In the genomic region with DNA sequence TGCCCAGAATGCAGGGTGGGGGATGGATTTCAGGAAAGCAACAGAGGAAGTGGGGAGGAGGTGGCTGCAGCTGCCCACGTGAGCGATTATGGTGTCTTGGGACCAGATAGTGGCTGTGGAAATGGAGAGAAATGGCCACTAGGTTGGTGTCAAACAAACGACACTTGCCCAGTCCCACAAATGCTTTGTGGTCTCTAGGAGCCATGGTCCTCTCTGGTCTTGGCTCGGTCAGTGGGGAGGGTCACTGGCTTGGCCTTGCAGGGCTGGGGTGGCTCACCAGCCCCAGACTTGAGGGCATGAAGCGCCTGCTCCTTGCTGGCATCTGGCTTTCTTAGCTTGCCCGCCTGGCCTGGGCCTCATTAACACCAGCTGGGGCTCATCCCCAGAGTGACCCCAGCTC, we compare ENCODE assay signal across 21 cellular contexts. TPM values are rescaled to one million over a fixed set of nuclear protein-coding genes. Genes with fewer than 3 reads are reported as not detected.
DNase-seq lines count a peak whose midpoint lies in the region; ATAC-seq and TF ChIP-seq lines count a peak whose summit lies in the region.
"Had no signal": no experiment of that assay in that cellular context is flagged by ENCODE, and none has a peak within 500 bp of the region (broad histone marks: within the 10 kb centered on the region; RNA-seq: fewer than 3 reads in every experiment).

No MANE protein-coding gene starts in this region.

- H2BK12ac ChIP-seq in mesenchymal stem cell (ENCODE audit: low read length in 2 of 2): no peak overlapping the region

- H2BK5ac ChIP-seq in mesenchymal stem cell (ENCODE audit: low read depth, low read length, poor library complexity, severe bottlenecking): no peak overlapping the region

- H3K36me3 ChIP-seq in BLaER1 treated with 17β-estradiol and CSF1 and Interleukin-3, amounts not matched to agents 10 nM and 100 nM: no peaks in the 10 kb centered on the region
- H3K36me3 ChIP-seq in WERI-Rb-1 (no peaks in the 10 kb centered on the region), mesenchymal stem cell (ENCODE audit: control insufficient read depth in 1 of 2, insufficient read depth in 2 of 2, low read depth in 1 of 2, low read length in 2 of 2) (peaks cover 0 to 45% of the 10 kb centered on the region in 2 experiments), psoas muscle (ENCODE audit: insufficient read depth in 1 of 2, low read depth in 1 of 2) (peaks cover 0 to 64% of the 10 kb centered on the region in 2 donors)

- no peak overlapping the region for H3K18ac ChIP-seq in mesenchymal stem cell (ENCODE audit: low read depth in 1 of 2, low read length in 2 of 2)

- peak overlapping the region; percentile 46 for H2AK5ac ChIP-seq in mesenchymal stem cell (ENCODE audit: low read length, severe bottlenecking)

- TF ChIP-seq CTCF in WERI-Rb-1 (IDR thresholded peaks at IDR 0.05; ENCODE audit: low read depth, low read length) (no peak), psoas muscle (IDR thresholded peaks at IDR 0.05) (no peak), osteocyte (IDR thresholded peaks at IDR 0.05) (no peak)

- no peak for DNase-seq in WERI-Rb-1
- DNase-seq in mesenchymal stem cell: no peak
- DNase-seq in psoas muscle: no peak
- DNase-seq in osteocyte (ENCODE audit: extremely low spot score, unreplicated experiment): no peak
- no peak for DNase-seq in activated CD4-positive, alpha-beta T cell treated with anti-CD3 and anti-CD28 coated beads, Interleukin-2, amount 50 U/mL, for 1 hour
- DNase-seq in H4 (ENCODE audit: low spot score): no peak
- DNase-seq: AML-193; CD4-positive, alpha-beta memory T cell; DND-41; GDM1; GM23248; HFFc6; MM.1S; NCI-H1417; NCI-H1930; NCI-H774; Right ventricle myocardium superior had no signal

- H3K27ac Mint-ChIP-seq in osteocyte (ENCODE audit: unreplicated experiment): no peak overlapping the region
- H3K27ac Mint-ChIP-seq: HFFc6 had no signal

- H3K4ac ChIP-seq in mesenchymal stem cell (ENCODE audit: low read depth in 1 of 2, low read length in 2 of 2): no peak overlapping the region

- H3K9me3 Mint-ChIP-seq in osteocyte (ENCODE audit: unreplicated experiment): no peaks in the 10 kb centered on the region
- H3K9me3 Mint-ChIP-seq: CD4-positive, alpha-beta memory T cell; HFFc6 had no signal

- no peak overlapping the region for H3K4me3 Mint-ChIP-seq in osteocyte (ENCODE audit: unreplicated experiment)
- H3K4me3 Mint-ChIP-seq: CD4-positive, alpha-beta memory T cell; HFFc6 had no signal

- no peaks in the 10 kb centered on the region for H3K36me3 Mint-ChIP-seq in osteocyte (ENCODE audit: unreplicated experiment)
- H3K36me3 Mint-ChIP-seq: CD4-positive, alpha-beta memory T cell had no signal

- H3K4me2 ChIP-seq in BLaER1 treated with 17β-estradiol and CSF1 and Interleukin-3, amounts not matched to agents 10 nM and 100 nM: peak overlapping the region; percentile 50 to 81 (median 69)
- no peak overlapping the region for H3K4me2 ChIP-seq in mesenchymal stem cell (ENCODE audit: low read length, poor library complexity, severe bottlenecking)
- H3K4me2 ChIP-seq: KMS-11 had no signal

- H2BK15ac ChIP-seq in mesenchymal stem cell (ENCODE audit: low read depth, poor library complexity, severe bottlenecking): no peak overlapping the region

- no peak for ATAC-seq in psoas muscle
- no peak for ATAC-seq in GM21576 (IDR thresholded peaks at IDR 0.05; ENCODE audit: unreplicated experiment)
- ATAC-seq: Panc1 had no signal

- no peak overlapping the region for H3K9ac ChIP-seq in BLaER1 treated with 17β-estradiol and CSF1 and Interleukin-3, amounts not matched to agents 10 nM and 100 nM
- no peak overlapping the region for H3K9ac ChIP-seq in mesenchymal stem cell (ENCODE audit: low read length)
- H3K9ac ChIP-seq: GM23248, KMS-11 had no signal

- H4K20me1 ChIP-seq in BLaER1 treated with 17β-estradiol and CSF1 and Interleukin-3, amounts not matched to agents 10 nM and 100 nM: peaks cover 0 to 16% (median 0%) of the 10 kb centered on the region in 11 experiments; a peak in 2 of 22 replicates

- no peak overlapping the region for H3K14ac ChIP-seq in mesenchymal stem cell (ENCODE audit: low read length in 2 of 2)

- H3K4me3 ChIP-seq in BLaER1 treated with 17β-estradiol and CSF1 and Interleukin-3, amounts not matched to agents 10 nM and 100 nM: no peak overlapping the region
- H3K4me3 ChIP-seq in WERI-Rb-1 (ENCODE audit: low read depth, low read length) (no peak overlapping the region), mesenchymal stem cell (ENCODE audit: insufficient read depth in 1 of 2, low read depth in 1 of 2, low read length in 2 of 2) (no peak overlapping the region), psoas muscle (peak overlapping the region; percentile 60)
- H3K4me3 ChIP-seq: GM23248 had no signal

- H3K23ac ChIP-seq in mesenchymal stem cell (ENCODE audit: low read length in 2 of 2): no peak overlapping the region

- H3K27me3 Mint-ChIP-seq in osteocyte (ENCODE audit: unreplicated experiment): peaks cover 2% of the 10 kb centered on the region

- H4K91ac ChIP-seq in mesenchymal stem cell (ENCODE audit: low read length): no peak overlapping the region

- no peak overlapping the region for H4K8ac ChIP-seq in mesenchymal stem cell (ENCODE audit: low read length)

- H2AFZ ChIP-seq in mesenchymal stem cell (ENCODE audit: low read depth, low read length): no peak overlapping the region
- H2AFZ ChIP-seq: GM23248 had no signal

- peaks cover 11 to 27% (median 20%) of the 10 kb centered on the region in 10 experiments for H3K4me1 ChIP-seq in BLaER1 treated with 17β-estradiol and CSF1 and Interleukin-3, amounts not matched to agents 10 nM and 100 nM
- H3K4me1 ChIP-seq in mesenchymal stem cell (ENCODE audit: control insufficient read depth, insufficient read depth, low read depth, low read length) (peaks cover 46% of the 10 kb centered on the region), psoas muscle (peaks cover 76% of the 10 kb centered on the region)

- H3K79me1 ChIP-seq in mesenchymal stem cell (replicated peaks; ENCODE audit: low read length, poor library complexity, severe bottlenecking): peaks cover 3% of the 10 kb centered on the region

- H3K27ac ChIP-seq in BLaER1 treated with 17β-estradiol and CSF1 and Interleukin-3, amounts not matched to agents 10 nM and 100 nM: peak overlapping the region in 1 of 11 experiments; percentile 20; a peak in 1 of 22 replicates
- peak overlapping the region; percentile 60 for H3K27ac ChIP-seq in WERI-Rb-1
- H3K27ac ChIP-seq in mesenchymal stem cell (ENCODE audit: low read length, poor library complexity, severe bottlenecking): peak overlapping the region; percentile 61
- peak overlapping the region; percentile 92 for H3K27ac ChIP-seq in psoas muscle
- H3K27ac ChIP-seq: GM23248, KMS-11 had no signal

- H3K9me3 ChIP-seq in BLaER1 treated with 17β-estradiol and CSF1 and Interleukin-3, amounts not matched to agents 10 nM and 100 nM (replicated peaks in 1 of 11): no peaks in the 10 kb centered on the region
- H3K9me3 ChIP-seq in WERI-Rb-1 (ENCODE audit: severe bottlenecking): no peaks in the 10 kb centered on the region
- no peaks in the 10 kb centered on the region for H3K9me3 ChIP-seq in mesenchymal stem cell (ENCODE audit: control insufficient read depth, low read length)
- H3K9me3 ChIP-seq in psoas muscle: no peaks in the 10 kb centered on the region

- WGBS in mesenchymal stem cell: 79% methylated on average over 6 of the region's 6 CpGs
- 29 to 55% (median 36%) methylated on average over 6 of the region's 6 CpGs for WGBS in psoas muscle, 3 donors

- H3K27me3 ChIP-seq in BLaER1 treated with 17β-estradiol and CSF1 and Interleukin-3, amounts not matched to agents 10 nM and 100 nM: peaks cover 0 to 4% (median 0%) of the 10 kb centered on the region in 11 experiments; a peak in 3 of 22 replicates
- H3K27me3 ChIP-seq in WERI-Rb-1 (ENCODE audit: insufficient read depth, low read depth, severe bottlenecking): no peaks in the 10 kb centered on the region
- H3K27me3 ChIP-seq in mesenchymal stem cell (ENCODE audit: control insufficient read depth in 1 of 2, insufficient read depth in 1 of 2, low read length in 2 of 2): peaks cover 0 to 78% of the 10 kb centered on the region in 2 experiments
- H3K27me3 ChIP-seq in psoas muscle (ENCODE audit: insufficient read depth in 3 of 3, low read length in 2 of 3): no peaks in the 10 kb centered on the region

- H3K4me1 Mint-ChIP-seq in osteocyte (ENCODE audit: unreplicated experiment): no peaks in the 10 kb centered on the region
- H3K4me1 Mint-ChIP-seq: CD4-positive, alpha-beta memory T cell had no signal

- intact Hi-C loops in psoas muscle (cut with DNase I): no loop called here

- no peak overlapping the region for H2BK120ac ChIP-seq in mesenchymal stem cell (ENCODE audit: low read depth, low read length)

RNA-seq across cellular contexts. Expression of gene PADI2, which starts 7.2 kb away (rescaled TPM):
- 0.04 TPM for polyA plus RNA-seq in mesenchymal stem cell (2013, experiment 1 of 2)
- polyA plus RNA-seq in mesenchymal stem cell (2013, experiment 2 of 2): 0.03 TPM
- total RNA-seq in psoas muscle: 100 to 1,000 TPM; 198 to 956 (median 431) TPM
- 100 to 1,000 TPM in 1 of 3 donors, 10 to 100 TPM in 2; 58.1 to 101 (median 58.3) TPM for polyA plus RNA-seq in psoas muscle
- 111 TPM in 2 replicates for total RNA-seq in osteocyte
- total RNA-seq in H4 (2014; rRNA removed; shearing (Covaris generic)): 0.08 and 0.12 TPM in 2 replicates
- polyA plus RNA-seq: CD4-positive, alpha-beta memory T cell had no signal

RNA-seq across cellular contexts. Expression of gene SDHB, which starts 58.2 kb away (rescaled TPM):
- 106 TPM for polyA plus RNA-seq in mesenchymal stem cell (2013, experiment 1 of 2)
- polyA plus RNA-seq in mesenchymal stem cell (2013, experiment 2 of 2): 107 TPM
- total RNA-seq in psoas muscle (100 to 1,000 TPM; 190 to 319 (median 208) TPM), osteocyte (56.5 and 69.0 TPM in 2 replicates)
- polyA plus RNA-seq in psoas muscle: 100 to 1,000 TPM; 266 to 452 (median 280) TPM
- 322 and 356 TPM in 2 replicates for total RNA-seq in H4 (2014; rRNA removed; shearing (Covaris generic))

Comparison
In these comparisons a context has a peak if more than half of its experiments do, and no peak if none do; other contexts are left out.
1. RNA of gene PADI2, which starts 7.2 kb away (total RNA-seq): 198 to 956 TPM in psoas muscle and 111 TPM in osteocyte; 0.08 to 0.12 TPM in H4; every median in the first group is over 10 times any median in the second.